ENCODE assay signal across 2 cellular contexts in the genomic region with DNA sequence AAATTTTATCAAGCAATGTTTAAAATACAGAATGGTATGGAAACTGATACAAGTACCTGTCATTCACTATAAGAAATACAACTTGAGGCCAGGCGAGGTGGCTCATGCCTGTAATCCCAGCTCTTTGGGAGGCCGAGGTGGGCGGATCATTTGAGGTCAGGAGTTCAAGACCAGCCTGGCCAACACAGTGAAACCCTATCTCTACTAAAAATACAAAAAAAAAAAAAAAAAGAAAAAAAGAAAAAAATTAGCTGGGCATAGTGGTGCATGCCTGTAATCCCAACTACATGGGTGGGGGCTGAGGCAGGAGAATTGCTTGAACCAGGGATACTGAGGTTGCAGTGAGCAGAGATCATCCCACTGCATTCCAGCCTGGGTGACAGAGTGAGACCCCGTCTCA. TPM values are rescaled to one million over a fixed set of nuclear protein-coding genes. Genes with fewer than 3 reads are reported as not detected.
"Had no signal": no experiment of that assay in that cellular context is flagged by ENCODE, and none has a peak within 500 bp of the region (broad histone marks: within the 10 kb centered on the region; RNA-seq: fewer than 3 reads in every experiment).

No MANE protein-coding gene starts in this region.

RNA-seq across cellular contexts. Expression of a gene that starts 43.2 kb away (rescaled TPM):
- total RNA-seq: MCF 10A, NCI-H460 had no signal
